In the genomic region with DNA sequence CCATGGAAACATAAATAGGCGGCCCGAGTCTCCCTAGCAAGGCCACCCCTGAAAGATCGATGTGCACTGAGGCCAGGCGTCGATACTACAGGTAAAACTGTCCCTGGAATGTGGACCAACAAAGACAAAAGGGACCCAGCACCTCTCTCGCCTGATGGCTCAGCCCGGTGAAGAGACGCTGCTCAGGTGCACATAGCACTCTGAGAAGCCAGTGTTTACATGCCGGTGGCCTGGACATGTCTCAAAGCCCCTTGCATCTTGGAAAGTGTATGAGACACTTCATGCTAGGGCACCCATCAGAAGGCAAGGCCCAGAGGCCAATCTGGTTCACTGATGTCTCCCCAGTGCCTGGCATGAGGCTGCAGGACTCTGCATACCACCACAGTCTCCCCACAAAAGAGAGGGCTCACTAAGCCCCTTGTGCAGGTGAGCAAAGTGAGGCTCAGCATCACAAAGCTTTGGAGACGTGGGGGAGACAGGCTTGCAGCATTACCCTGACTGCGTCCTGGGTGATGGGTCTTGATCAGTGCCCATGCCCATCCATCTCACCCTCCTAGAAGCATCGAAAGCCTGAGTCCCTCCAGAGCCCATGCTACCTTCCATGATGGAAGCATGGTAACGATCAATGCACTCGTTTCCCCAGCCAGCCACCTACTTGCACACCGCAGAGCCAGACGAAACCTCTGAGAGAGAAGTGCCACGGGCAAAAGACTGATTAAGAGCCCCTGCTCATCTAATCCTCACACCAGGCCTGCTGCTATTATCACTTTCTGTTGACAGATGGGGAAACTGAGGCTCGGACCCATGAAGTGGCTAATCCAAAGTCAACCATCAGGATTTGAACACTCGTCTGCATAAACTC, we compare ENCODE assay signal across 15 cellular contexts. TPM values are rescaled to one million over a fixed set of nuclear protein-coding genes. Genes with fewer than 3 reads are reported as not detected.
A peak's percentile ranks its signal among the peaks of the same experiment; 100 is the strongest.
DNase-seq lines count a peak whose midpoint lies in the region; ATAC-seq lines count a peak whose summit lies in the region.
"Had no signal": no experiment of that assay in that cellular context is flagged by ENCODE, and none has a peak within 500 bp of the region (broad histone marks: within the 10 kb centered on the region; RNA-seq: fewer than 3 reads in every experiment).

No MANE protein-coding gene starts in this region.

- in situ Hi-C loops in G401 (cut with HindIII; ENCODE audit: low sequenced_read_pairs): no loop called here

- peak overlapping the region; percentile 100 for H3K27ac Mint-ChIP-seq in activated T-cell treated with anti-CD3 and anti-CD28 coated beads, Interleukin-2, amount 50 U/mL, for 24 hours
- peak overlapping the region; percentile 6 to 27 for H3K27ac Mint-ChIP-seq in stimulated activated naive CD8-positive, alpha-beta T cell treated with anti-CD3 and anti-CD28 coated beads, Interleukin-15, amount 100 ng/mL, for 72 hours

- peak overlapping the region; percentile 99 for H3K4me3 Mint-ChIP-seq in activated T-cell treated with anti-CD3 and anti-CD28 coated beads, Interleukin-2, amount 50 U/mL, for 24 hours
- H3K4me3 Mint-ChIP-seq in stimulated activated naive CD8-positive, alpha-beta T cell treated with anti-CD3 and anti-CD28 coated beads, Interleukin-15, amount 100 ng/mL, for 72 hours: peak overlapping the region; percentile 97 to 98

- H3K9me3 Mint-ChIP-seq in activated T-cell treated with anti-CD3 and anti-CD28 coated beads, Interleukin-2, amount 50 U/mL, for 24 hours: no peaks in the 10 kb centered on the region
- no peaks in the 10 kb centered on the region for H3K9me3 Mint-ChIP-seq in stimulated activated naive CD8-positive, alpha-beta T cell treated with anti-CD3 and anti-CD28 coated beads, Interleukin-15, amount 100 ng/mL, for 72 hours

- H3K4me1 Mint-ChIP-seq in activated T-cell treated with anti-CD3 and anti-CD28 coated beads, Interleukin-2, amount 50 U/mL, for 24 hours (ENCODE audit: low read depth): peaks cover 99% of the 10 kb centered on the region
- H3K4me1 Mint-ChIP-seq in stimulated activated naive CD8-positive, alpha-beta T cell treated with anti-CD3 and anti-CD28 coated beads, Interleukin-15, amount 100 ng/mL, for 72 hours: peaks cover 97% of the 10 kb centered on the region

- H3K27me3 Mint-ChIP-seq in activated T-cell treated with anti-CD3 and anti-CD28 coated beads, Interleukin-2, amount 50 U/mL, for 24 hours: no peaks in the 10 kb centered on the region
- no peaks in the 10 kb centered on the region for H3K27me3 Mint-ChIP-seq in stimulated activated naive CD8-positive, alpha-beta T cell treated with anti-CD3 and anti-CD28 coated beads, Interleukin-15, amount 100 ng/mL, for 72 hours

- ATAC-seq in stimulated activated naive CD8-positive, alpha-beta T cell treated with anti-CD3 and anti-CD28 coated beads, Interleukin-15, amount 100 ng/mL, for 72 hours: no peak
- no peak for ATAC-seq in GM19467 (IDR thresholded peaks at IDR 0.05; ENCODE audit: unreplicated experiment)
- no peak for ATAC-seq in GM21529 (IDR thresholded peaks at IDR 0.05; ENCODE audit: unreplicated experiment)
- ATAC-seq: HCT116 had no signal

- peak; percentile 12 for DNase-seq in activated naive CD4-positive, alpha-beta T cell treated with Interleukin-2 at 50 U/mL for 16 hours
- no peak for DNase-seq in activated naive CD4-positive, alpha-beta T cell (lab: John Stamatoyannopoulos, UW)
- peak; percentile 54 for DNase-seq in activated T-cell treated with anti-CD3 and anti-CD28 coated beads, Interleukin-2, amount 50 U/mL, for 24 hours
- DNase-seq in caudate nucleus (lab: John Stamatoyannopoulos, UW) (no peak), G401 (ENCODE audit: low spot score) (no peak)
- DNase-seq in stimulated activated naive CD8-positive, alpha-beta T cell treated with anti-CD3 and anti-CD28 coated beads, Interleukin-15, amount 100 ng/mL, for 72 hours: peak in 1 of 2 donors; percentile 15
- DNase-seq: aorta, NCI-H1417 treated with DMSO at 0.1 percent for 48 hours, NCI-H2227 treated with DMSO at 0.1 percent for 48 hours, retina had no signal

- H3K27ac ChIP-seq in caudate nucleus (ENCODE audit: low read depth, low read length): peak overlapping the region; percentile 39

- peaks cover 92% of the 10 kb centered on the region for H3K36me3 Mint-ChIP-seq in activated T-cell treated with anti-CD3 and anti-CD28 coated beads, Interleukin-2, amount 50 U/mL, for 24 hours (ENCODE audit: low read depth)

RNA-seq across cellular contexts. Expression of gene BCL11B, which starts 16.1 kb away (rescaled TPM):
- not detected in 2 replicates for total RNA-seq in G401 (2014; rRNA removed; shearing (Covaris generic))
- total RNA-seq: fibroblast of villous mesenchyme, LHCN-M2 had no signal

Comparison
In these comparisons a context has a peak if more than half of its experiments do, and no peak if none do; other contexts are left out.
1. DNase-seq: peak in activated naive CD4-positive, alpha-beta T cell treated with Interleukin-2 at 50 U/mL for 16 hours (single experiment) and activated T-cell treated with anti-CD3 and anti-CD28 coated beads, Interleukin-2, amount 50 U/mL, for 24 hours (single experiment); none in activated naive CD4-positive, alpha-beta T cell (0 of 4), caudate nucleus (0 of 61) and G401 (single experiment).